ENCODE assay signal across 13 cellular contexts in the genomic region with DNA sequence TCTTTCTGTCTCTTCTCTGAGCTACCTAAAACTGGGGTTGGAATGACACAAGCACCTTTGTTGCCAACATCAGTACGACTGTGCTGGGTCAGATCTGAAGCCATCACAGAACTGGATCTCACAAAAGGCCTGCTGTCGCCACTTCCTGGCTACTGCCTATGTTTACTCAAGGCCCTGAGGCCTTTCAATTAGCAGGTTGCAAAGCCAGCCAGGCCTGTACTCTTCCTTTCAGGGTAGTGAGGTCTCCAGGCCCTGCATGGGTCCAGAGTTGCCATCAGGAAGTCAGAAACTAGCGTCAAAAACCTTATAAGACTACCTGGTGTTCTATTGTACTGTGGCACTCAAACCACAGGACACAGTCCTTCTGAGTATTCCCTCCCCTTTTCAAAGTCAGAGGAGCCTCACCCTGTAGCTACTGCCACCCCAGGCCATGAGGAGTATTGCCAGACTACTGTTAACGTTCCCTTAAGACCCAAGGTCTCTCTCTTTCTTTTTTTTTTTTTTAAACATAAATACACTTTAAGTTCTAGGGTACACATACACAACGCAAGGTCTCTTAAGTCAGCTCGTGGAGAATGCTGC.
DNase-seq lines count a peak whose midpoint lies in the region; ATAC-seq and TF ChIP-seq lines count a peak whose summit lies in the region.
"Had no signal": no experiment of that assay in that cellular context is flagged by ENCODE, and none has a peak within 500 bp of the region (broad histone marks: within the 10 kb centered on the region; RNA-seq: fewer than 3 reads in every experiment).

No MANE protein-coding gene starts in this region.

- H2AFZ ChIP-seq in OCI-LY7 (ENCODE audit: low read length) (0 out of 2 replicates have a peak overlapping the region, but pooled peaks have one; percentile 9), mesenchymal stem cell (ENCODE audit: low read depth, low read length) (no peak overlapping the region)

- no peak overlapping the region for H2AK5ac ChIP-seq in mesenchymal stem cell (ENCODE audit: low read length, severe bottlenecking)

- H3K14ac ChIP-seq in mesenchymal stem cell (ENCODE audit: low read length in 2 of 2) = no peak overlapping the region

- peak; percentile 16 for DNase-seq in OCI-LY7 (ENCODE audit: low spot score)
- peak; percentile 86 for DNase-seq in islet precursor cell
- no peak for DNase-seq in putamen (ENCODE audit: low spot score)
- no peak for DNase-seq in activated naive CD4-positive, alpha-beta T cell treated with anti-CD3 and anti-CD28 coated beads, Interleukin-2, amount 50 U/mL, for 16 hours
- no peak for DNase-seq in mesenchymal stem cell
- no peak for DNase-seq in tibial nerve (ENCODE audit: low spot score in 2 of 2)
- DNase-seq: activated CD8-positive, alpha-beta memory T cell treated with anti-CD3 and anti-CD28 coated beads, Interleukin-2, amount 50 U/mL, for 48 hours; body of pancreas; Peyer's patch; stimulated activated CD4-positive, alpha-beta T cell treated with anti-CD3 and anti-CD28 coated beads, Interleukin-12 subunit alpha, Interleukin-12 subunit beta, amount 100 ng/mL, for 4 hours had no signal

- no peak overlapping the region for H3K4me3 ChIP-seq in OCI-LY7 (ENCODE audit: low read depth, low read length, poor library complexity, severe bottlenecking)
- no peak overlapping the region for H3K4me3 ChIP-seq in mesenchymal stem cell (ENCODE audit: insufficient read depth in 1 of 2, low read depth in 1 of 2, low read length in 2 of 2)
- no peak overlapping the region for H3K4me3 ChIP-seq in tibial nerve
- H3K4me3 ChIP-seq: body of pancreas, Peyer's patch, prostate gland had no signal

- H4K8ac ChIP-seq in mesenchymal stem cell (ENCODE audit: low read length) = no peak overlapping the region

- no peak for TF ChIP-seq EP300 in tibial nerve (IDR thresholded peaks at IDR 0.05)

- no peak overlapping the region for H4K91ac ChIP-seq in mesenchymal stem cell (ENCODE audit: low read length)

- peak overlapping the region in 1 of 2 experiments; percentile 30 for H3K18ac ChIP-seq in mesenchymal stem cell (ENCODE audit: low read depth in 1 of 2, low read length in 2 of 2)

- no peaks in the 10 kb centered on the region for H4K20me1 ChIP-seq in OCI-LY7 (ENCODE audit: insufficient read depth, low read length)

- no peaks in the 10 kb centered on the region for H3K27me3 ChIP-seq in mesenchymal stem cell (ENCODE audit: control insufficient read depth in 1 of 2, insufficient read depth in 1 of 2, low read length in 2 of 2)
- no peaks in the 10 kb centered on the region for H3K27me3 ChIP-seq in tibial nerve
- H3K27me3 ChIP-seq: body of pancreas, Peyer's patch had no signal

- H3K4me2 ChIP-seq in OCI-LY7 (ENCODE audit: low read length) (no peak overlapping the region), mesenchymal stem cell (ENCODE audit: low read length, poor library complexity, severe bottlenecking) (no peak overlapping the region)

- 82% methylated on average over 6 of the region's 6 CpGs for WGBS in mesenchymal stem cell
- 81 to 88% methylated on average over 6 of the region's 6 CpGs for WGBS in tibial nerve, 2 donors

- ATAC-seq in HG02642 (IDR thresholded peaks at IDR 0.05; ENCODE audit: poor library complexity, unreplicated experiment) = peak; percentile 68
- ATAC-seq: body of pancreas had no signal

- TF ChIP-seq CTCF in GM12874 (IDR thresholded peaks at IDR 0.05; ENCODE audit: insufficient read depth, low read depth, low read length) (0 out of 2 replicates have a peak, but pooled peaks have one; percentile 13), OCI-LY7 (conservative IDR thresholded peaks at IDR 0.05; ENCODE audit: low read length) (peak; percentile 64), tibial nerve (IDR thresholded peaks at IDR 0.05) (no peak)

- TF ChIP-seq POLR2A in tibial nerve (IDR thresholded peaks at IDR 0.05) = no peak

- no peaks in the 10 kb centered on the region for H3K79me2 ChIP-seq in OCI-LY7 (ENCODE audit: insufficient read depth, low read depth, low read length)

- H3K23ac ChIP-seq in mesenchymal stem cell (ENCODE audit: low read length in 2 of 2) = no peak overlapping the region

- POLR2A ChIA-PET in OCI-LY7 (lab: Charles Lee) = interaction anchor here (1.9 kb wide), 1 partner anchor 11 kb away, joined by 7 read pairs; no protein-coding TSS in a partner anchor

- H3K79me1 ChIP-seq in mesenchymal stem cell (replicated peaks; ENCODE audit: low read length, poor library complexity, severe bottlenecking) = no peaks in the 10 kb centered on the region

- H3K27ac ChIP-seq in OCI-LY7 (ENCODE audit: low read depth, low read length, poor library complexity, severe bottlenecking) (no peak overlapping the region), mesenchymal stem cell (ENCODE audit: low read length, poor library complexity, severe bottlenecking) (no peak overlapping the region), tibial nerve (no peak overlapping the region)
- H3K27ac ChIP-seq: body of pancreas, Peyer's patch, prostate gland had no signal

- CTCF ChIA-PET in OCI-LY7 (lab: Charles Lee; ENCODE audit: unreplicated experiment) = no interaction called here

- no peak overlapping the region for H2BK12ac ChIP-seq in mesenchymal stem cell (ENCODE audit: low read length in 2 of 2)

- no peak overlapping the region for H2BK120ac ChIP-seq in mesenchymal stem cell (ENCODE audit: low read depth, low read length)

- H3K9me3 ChIP-seq in OCI-LY7 (ENCODE audit: low read length) (no peaks in the 10 kb centered on the region), mesenchymal stem cell (ENCODE audit: control insufficient read depth, low read length) (peaks cover 16% of the 10 kb centered on the region), tibial nerve (peaks cover 0 to 29% (median under 1%) of the 10 kb centered on the region in 4 donors)
- H3K9me3 ChIP-seq: Peyer's patch, prostate gland had no signal

- no peak overlapping the region for H3K9ac ChIP-seq in mesenchymal stem cell (ENCODE audit: low read length)

- intact Hi-C loops in OCI-LY7 (cut with micrococcal nuclease; ENCODE audit: unreplicated experiment) = no loop called here

- no peak overlapping the region for H2BK15ac ChIP-seq in mesenchymal stem cell (ENCODE audit: low read depth, poor library complexity, severe bottlenecking)

- no peaks in the 10 kb centered on the region for H3K36me3 ChIP-seq in OCI-LY7 (ENCODE audit: insufficient read depth, low read length)
- H3K36me3 ChIP-seq in mesenchymal stem cell (ENCODE audit: control insufficient read depth in 1 of 2, insufficient read depth in 2 of 2, low read depth in 1 of 2, low read length in 2 of 2) = no peaks in the 10 kb centered on the region
- H3K36me3 ChIP-seq in tibial nerve = no peaks in the 10 kb centered on the region
- H3K36me3 ChIP-seq: Peyer's patch, prostate gland had no signal

- H3K4ac ChIP-seq in mesenchymal stem cell (ENCODE audit: low read depth in 1 of 2, low read length in 2 of 2) = no peak overlapping the region

- H3K9me2 ChIP-seq in OCI-LY7 (ENCODE audit: insufficient read depth, low read length) = no peaks in the 10 kb centered on the region

- H3K4me1 ChIP-seq in OCI-LY7 (ENCODE audit: insufficient read depth, low read length, poor library complexity, severe bottlenecking) (no peaks in the 10 kb centered on the region), mesenchymal stem cell (ENCODE audit: control insufficient read depth, insufficient read depth, low read depth, low read length) (no peaks in the 10 kb centered on the region), tibial nerve (peaks cover 0 to 4% (median 1%) of the 10 kb centered on the region in 4 donors)
- H3K4me1 ChIP-seq: body of pancreas, Peyer's patch, prostate gland had no signal

- no TSS peak for BruUV-seq in OCI-LY7 (replicated peaks; lab: Mats Ljungman, UMichigan)

- H2BK5ac ChIP-seq in mesenchymal stem cell (ENCODE audit: low read depth, low read length, poor library complexity, severe bottlenecking) = no peak overlapping the region

Comparison
In these comparisons a context has a peak if more than half of its experiments do, and no peak if none do; other contexts are left out.
1. CTCF ChIP-seq: peak in GM12874 (single experiment) and OCI-LY7 (single experiment); none in tibial nerve (0 of 5).
2. DNase-seq: peak in OCI-LY7 (single experiment) and islet precursor cell (single experiment); none in putamen (single experiment), activated naive CD4-positive, alpha-beta T cell treated with anti-CD3 and anti-CD28 coated beads, Interleukin-2, amount 50 U/mL, for 16 hours (single experiment), mesenchymal stem cell (single experiment) and tibial nerve (0 of 2).